ENCODE assay signal across 23 cellular contexts in genomic region chr5:143601917-143602333, GRCh38.
A peak's percentile ranks its signal among the peaks of the same experiment; 100 is the strongest.
DNase-seq lines count a peak whose midpoint lies in the region; ATAC-seq and TF ChIP-seq lines count a peak whose summit lies in the region.
"Had no signal": no experiment of that assay in that cellular context is flagged by ENCODE, and none has a peak within 500 bp of the region (broad histone marks: within the 10 kb centered on the region; RNA-seq: fewer than 3 reads in every experiment).

No MANE protein-coding gene starts in this region.

- H3K36me3 Mint-ChIP-seq in CD4-positive, alpha-beta memory T cell, result no peaks in the 10 kb centered on the region
- H3K36me3 Mint-ChIP-seq: T-cell had no signal

- peaks cover 0 to 5% (median 0%) of the 10 kb centered on the region in 8 donors for H3K9me3 Mint-ChIP-seq in CD4-positive, alpha-beta memory T cell

- intact Hi-C loops in CD4-positive, alpha-beta memory T cell (cut with micrococcal nuclease), result no loop called here

- CTCF ChIA-PET in CD4-positive, alpha-beta memory T cell (lab: Charles Lee; ENCODE audit: partially characterized antibody), result no interaction called here

- TF ChIP-seq POLR2A in NB4 (IDR thresholded peaks at IDR 0.05; ENCODE audit: extremely low read depth, insufficient read length), result no peak

- H3K36me3 ChIP-seq in CD4-positive, alpha-beta memory T cell (ENCODE audit: insufficient read depth, low read length), result no peaks in the 10 kb centered on the region
- H3K36me3 ChIP-seq: heart left ventricle had no signal

- no peaks in the 10 kb centered on the region for H3K9me3 ChIP-seq in CD4-positive, alpha-beta memory T cell (ENCODE audit: control insufficient read depth in 1 of 2, low read length in 2 of 2)
- H3K9me3 ChIP-seq: heart left ventricle had no signal

- no peak for TF ChIP-seq CTCF in NB4 (IDR thresholded peaks at IDR 0.05; ENCODE audit: low read depth, low read length)

- H3K4me3 Mint-ChIP-seq in CD4-positive, alpha-beta memory T cell, result no peak overlapping the region
- H3K4me3 Mint-ChIP-seq: activated CD4-positive, alpha-beta T cell treated with anti-CD3 and anti-CD28 coated beads, Interleukin-2, amount 10 ng/mL, durations not matched to agents 7 days and 5 days; activated CD8-positive, alpha-beta memory T cell treated with anti-CD3 and anti-CD28 coated beads, Interleukin-2, amount 10 ng/mL, durations not matched to agents 7 days and 5 days; activated naive CD4-positive, alpha-beta T cell treated with anti-CD3 and anti-CD28 coated beads, Interleukin-2, amount 10 ng/mL, durations not matched to agents 7 days and 5 days; neural crest cell; stimulated activated effector memory CD8-positive, alpha-beta T cell treated with anti-CD3 and anti-CD28 coated beads, Interleukin-12 subunit alpha, Interleukin-12 subunit beta, amount 100 ng/mL, for 72 hours; T-cell had no signal

- ATAC-seq in GM19397 (IDR thresholded peaks at IDR 0.05; ENCODE audit: unreplicated experiment) (no peak), HG02884 (IDR thresholded peaks at IDR 0.05; ENCODE audit: unreplicated experiment) (no peak)
- ATAC-seq: activated CD8-positive, alpha-beta memory T cell treated with anti-CD3 and anti-CD28 coated beads, Interleukin-2, amount 10 ng/mL, durations not matched to agents 7 days and 5 days; stimulated activated effector memory CD8-positive, alpha-beta T cell treated with anti-CD3 and anti-CD28 coated beads, Interleukin-12 subunit alpha, Interleukin-12 subunit beta, amount 100 ng/mL, for 72 hours had no signal

- H3K27ac Mint-ChIP-seq in CD4-positive, alpha-beta memory T cell, result peak overlapping the region in 1 of 7 donors; percentile 0
- H3K27ac Mint-ChIP-seq: activated CD4-positive, alpha-beta T cell treated with anti-CD3 and anti-CD28 coated beads, Interleukin-2, amount 10 ng/mL, durations not matched to agents 7 days and 5 days; activated CD8-positive, alpha-beta memory T cell treated with anti-CD3 and anti-CD28 coated beads, Interleukin-2, amount 10 ng/mL, durations not matched to agents 7 days and 5 days; activated naive CD4-positive, alpha-beta T cell treated with anti-CD3 and anti-CD28 coated beads, Interleukin-2, amount 10 ng/mL, durations not matched to agents 7 days and 5 days; stimulated activated effector memory CD8-positive, alpha-beta T cell treated with anti-CD3 and anti-CD28 coated beads, Interleukin-12 subunit alpha, Interleukin-12 subunit beta, amount 100 ng/mL, for 72 hours had no signal

- peaks cover 25 to 46% (median 35%) of the 10 kb centered on the region in 4 donors for H3K4me1 Mint-ChIP-seq in CD4-positive, alpha-beta memory T cell
- H3K4me1 Mint-ChIP-seq: neural crest cell had no signal

- H3K4me3 ChIP-seq in CD4-positive, alpha-beta memory T cell (ENCODE audit: low read length in 2 of 2), result no peak overlapping the region
- no peak overlapping the region for H3K4me3 ChIP-seq in NB4 (ENCODE audit: low read depth, low read length)
- H3K4me3 ChIP-seq: dorsolateral prefrontal cortex, GM23248, heart left ventricle had no signal

- peaks cover 20% of the 10 kb centered on the region for H3K4me1 ChIP-seq in CD4-positive, alpha-beta memory T cell (ENCODE audit: insufficient read depth, low read length)

- DNase-seq in AML-193 (lab: John Stamatoyannopoulos, UW), result peak; percentile 46 to 49
- peak in 4 of 5 donors; percentile 13 to 31 (median 16) for DNase-seq in CD4-positive, alpha-beta memory T cell
- DNase-seq in NB4 (ENCODE audit: low read depth), result peak; percentile 84
- peak; percentile 3 for DNase-seq in central memory CD4-positive, alpha-beta T cell
- no peak for DNase-seq in GM03348 (ENCODE audit: low spot score)
- DNase-seq in NCI-H345 (lab: John Stamatoyannopoulos, UW), result no peak
- DNase-seq: activated CD4-positive, alpha-beta T cell treated with anti-CD3 and anti-CD28 coated beads, Interleukin-2, amount 10 ng/mL, durations not matched to agents 7 days and 5 days; activated CD8-positive, alpha-beta memory T cell treated with anti-CD3 and anti-CD28 coated beads, Interleukin-2, amount 10 ng/mL, durations not matched to agents 7 days and 5 days; activated naive CD4-positive, alpha-beta T cell treated with anti-CD3 and anti-CD28 coated beads, Interleukin-2, amount 10 ng/mL, durations not matched to agents 7 days and 5 days; aorta; DMS79 treated with DMSO at 0.1 percent for 48 hours; dorsolateral prefrontal cortex; GM23248; MM.1S; NCI-H187 treated with DMSO at 0.1 percent for 48 hours; NCI-H69 had no signal

- no peak overlapping the region for H3K27ac ChIP-seq in CD4-positive, alpha-beta memory T cell (ENCODE audit: low read depth, low read length)
- H3K27ac ChIP-seq: GM23248, heart left ventricle, VCaP had no signal

- H3K27me3 Mint-ChIP-seq in CD4-positive, alpha-beta memory T cell, result no peaks in the 10 kb centered on the region
- H3K27me3 Mint-ChIP-seq: activated CD4-positive, alpha-beta T cell treated with anti-CD3 and anti-CD28 coated beads, Interleukin-2, amount 10 ng/mL, durations not matched to agents 7 days and 5 days; activated CD8-positive, alpha-beta memory T cell treated with anti-CD3 and anti-CD28 coated beads, Interleukin-2, amount 10 ng/mL, durations not matched to agents 7 days and 5 days had no signal

- POLR2A ChIA-PET in CD4-positive, alpha-beta memory T cell (lab: Charles Lee; ENCODE audit: partially characterized antibody), result no interaction called here

- no peaks in the 10 kb centered on the region for H3K27me3 ChIP-seq in CD4-positive, alpha-beta memory T cell (ENCODE audit: insufficient read depth, low read length)
- H3K27me3 ChIP-seq: dorsolateral prefrontal cortex, heart left ventricle had no signal

Comparison
In these comparisons a context has a peak if more than half of its experiments do, and no peak if none do; other contexts are left out.
1. DNase-seq: peak in AML-193 (2 of 2), CD4-positive, alpha-beta memory T cell (4 of 5), NB4 (single experiment) and central memory CD4-positive, alpha-beta T cell (single experiment); none in GM03348 (single experiment) and NCI-H345 (single experiment).